8 cellular contexts compared by ENCODE assay signal in the genomic region with DNA sequence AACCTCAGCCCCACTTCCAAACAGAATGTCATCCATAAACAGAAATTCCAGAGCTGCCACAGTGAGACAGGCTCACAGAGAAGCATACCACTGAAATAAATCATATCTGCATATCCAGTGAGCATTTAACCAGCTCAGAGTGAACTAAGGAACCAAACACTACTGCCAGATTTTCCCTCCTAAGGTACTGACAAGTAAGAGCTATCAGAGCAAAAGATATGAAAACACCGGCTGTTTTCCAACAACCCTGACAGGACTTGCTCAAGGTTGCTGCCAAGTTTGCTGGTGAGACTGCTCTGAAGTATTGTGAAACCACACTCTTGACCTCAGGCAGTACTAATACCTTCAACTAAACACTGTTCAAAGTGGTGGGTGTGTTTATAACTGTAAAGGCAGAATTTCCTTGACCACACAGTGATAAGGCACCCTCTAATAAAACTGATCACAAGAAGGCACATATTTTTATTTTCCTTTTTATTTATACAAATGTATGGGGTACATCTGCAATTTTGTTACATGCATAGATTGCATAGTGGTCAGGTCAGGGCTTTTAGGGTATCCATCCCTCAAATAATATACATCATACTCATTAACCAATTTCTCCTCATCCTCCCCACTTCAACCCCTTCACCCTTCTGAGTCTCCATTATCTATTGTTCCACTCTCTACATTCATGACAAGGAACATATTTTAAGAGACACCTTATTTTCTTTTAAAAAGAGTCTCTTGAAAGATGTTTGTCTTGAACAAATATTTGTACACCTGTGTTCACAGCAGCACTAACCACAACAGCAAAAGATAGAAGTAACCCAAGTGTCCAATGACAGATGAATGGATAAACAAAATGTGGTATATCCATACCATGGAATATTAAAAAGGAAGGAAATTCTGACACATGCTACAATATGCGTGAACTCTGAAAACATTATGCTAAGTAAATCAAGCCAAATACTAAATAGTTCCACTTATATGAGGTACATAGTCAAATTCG. TPM values are rescaled to one million over a fixed set of nuclear protein-coding genes. Genes with fewer than 3 reads are reported as not detected.
DNase-seq lines count a peak whose midpoint lies in the region; ATAC-seq, FAIRE-seq and TF ChIP-seq lines count a peak whose summit lies in the region.

No MANE protein-coding gene starts in this region.

- H2AFZ ChIP-seq in K562 (ENCODE audit: low read depth, low read length), result no peak overlapping the region
- H2AFZ ChIP-seq in HepG2 (ENCODE audit: low read length), result no peak overlapping the region

- H3K4me1 ChIP-seq in K562 (replicated peaks in 1 of 2; ENCODE audit: control insufficient read depth in 2 of 2, insufficient read depth in 2 of 2, low read length in 2 of 2), result peaks cover 14 to 62% of the 10 kb centered on the region in 2 experiments
- peaks cover 66% of the 10 kb centered on the region for H3K4me1 ChIP-seq in HepG2 (ENCODE audit: insufficient read depth, low read length)

- WGBS in K562 (ENCODE audit: insufficient coverage, low coverage, missing lambda C conversion rate), result 52% methylated on average over 3 of the region's 3 CpGs
- 56% methylated on average over 3 of the region's 3 CpGs for WGBS in HepG2 (ENCODE audit: low lambda C conversion rate)

- no peaks in the 10 kb centered on the region for H3K36me3 ChIP-seq in MG63
- peaks cover 7% of the 10 kb centered on the region for H3K36me3 ChIP-seq in K562 (ENCODE audit: control insufficient read depth, insufficient read depth, low read length)
- H3K36me3 ChIP-seq in HepG2 (replicated peaks in 1 of 2; ENCODE audit: control insufficient read depth in 1 of 2, insufficient read depth in 2 of 2, low read length in 2 of 2), result no peaks in the 10 kb centered on the region

- TF ChIP-seq CTCF in K562 (IDR thresholded peaks at IDR 0.05 in 2 of 3, conservative IDR thresholded peaks at IDR 0.05 in 1 of 3; ENCODE audit: insufficient read depth in 2 of 3, low read depth in 1 of 3, low read length in 3 of 3), result no peak
- no peak for TF ChIP-seq CTCF in HepG2 (CRISPR knock-in tag; IDR thresholded peaks at IDR 0.05)

- intact Hi-C loops in K562 (cut with micrococcal nuclease) (no loop called here), HepG2 (cut with micrococcal nuclease; ENCODE audit: unreplicated experiment) (loop anchor here (1.0 kb wide), 1 partner anchor 33 kb away; no protein-coding TSS in a partner anchor)

- POLR2A ChIA-PET in K562 (lab: Yijun Ruan, JAX) (interaction anchor here (0.7 to 5.4 kb wide), 10 partner anchors 8 to 55 kb away, joined by 3 to 32 read pairs (median 5); no protein-coding TSS in a partner anchor), HepG2 (lab: Yijun Ruan, JAX) (interaction anchor here (0.9 to 2.3 kb wide), 8 partner anchors 12 to 35 kb away, joined by 3 to 27 read pairs (median 5); partner anchors contain the start of gene SGMS1)

- FAIRE-seq in H54 (lab: Jason Lieb, UNC) (peak; percentile 98), K562 (lab: Jason Lieb, UNC) (peak; percentile 63), HepG2 (lab: Jason Lieb, UNC) (peak; percentile 81)

- ATAC-seq in K562, result peak; percentile 68
- ATAC-seq in HepG2, result peak; percentile 91

- peak; percentile 68 for DNase-seq in NCI-H510A treated with DMSO at 0.1 percent for 48 hours (lab: John Stamatoyannopoulos, UW)
- DNase-seq in NCI-H510A (lab: John Stamatoyannopoulos, UW), result no peak
- DNase-seq in H54 (ENCODE audit: insufficient read length, low spot score), result no peak
- DNase-seq in MG63, result peak; percentile 89
- DNase-seq in K562 (ENCODE audit: extremely low read depth in 1 of 4, low spot score in 3 of 4), result peak in 1 of 4 experiments; percentile 69
- peak; percentile 75 for DNase-seq in HepG2 (ENCODE audit: low spot score)
- peak; percentile 78 for DNase-seq in ureter (ENCODE audit: low spot score)
- DNase-seq in NCI-H187 (lab: John Stamatoyannopoulos, UW), result no peak

- BruUV-seq in K562 (replicated peaks; lab: Mats Ljungman, UMichigan) (no TSS peak), HepG2 (replicated peaks; lab: Mats Ljungman, UMichigan) (no TSS peak)

- H3K9me3 ChIP-seq in MG63 (no peaks in the 10 kb centered on the region), K562 (replicated peaks; ENCODE audit: control insufficient read depth, insufficient read depth, low read depth, low read length) (no peaks in the 10 kb centered on the region), HepG2 (ENCODE audit: low read length) (no peaks in the 10 kb centered on the region)

- H3K9ac ChIP-seq in K562 (ENCODE audit: insufficient read depth in 1 of 2, low read depth in 2 of 2, low read length in 2 of 2), result no peak overlapping the region
- no peak overlapping the region for H3K9ac ChIP-seq in HepG2 (ENCODE audit: insufficient read depth, low read depth, low read length)

- TF ChIP-seq POLR2A in H54 (IDR thresholded peaks at IDR 0.05; ENCODE audit: low read depth, low read length) (no peak), K562 (conservative IDR thresholded peaks at IDR 0.05) (no peak), HepG2 (IDR thresholded peaks at IDR 0.05; ENCODE audit: insufficient read depth in 1 of 2, low read depth in 2 of 2, low read length in 2 of 2) (no peak)

- TF ChIP-seq RAD21 in K562 (CRISPR knock-in tag; conservative IDR thresholded peaks at IDR 0.05 in 1 of 2, IDR thresholded peaks at IDR 0.05 in 1 of 2) (no peak), HepG2 (CRISPR knock-in tag; IDR thresholded peaks at IDR 0.05) (no peak)

- H3K4me2 ChIP-seq in K562 (ENCODE audit: insufficient read depth, low read length) (no peak overlapping the region), HepG2 (ENCODE audit: low read depth, low read length) (peak overlapping the region; percentile 59)

- H3K27ac ChIP-seq in K562 (ENCODE audit: extremely low read depth, low read depth, low read length) (peak overlapping the region; percentile 36; the same call in 1 of the 3 replicates), HepG2 (ENCODE audit: extremely low read length, insufficient read depth, low read length) (peak overlapping the region; percentile 62)

- H3K27me3 ChIP-seq in MG63, result no peaks in the 10 kb centered on the region
- H3K27me3 ChIP-seq in K562 (ENCODE audit: control insufficient read depth in 2 of 2, insufficient read depth in 2 of 2, low read length in 2 of 2), result no peaks in the 10 kb centered on the region
- no peaks in the 10 kb centered on the region for H3K27me3 ChIP-seq in HepG2 (ENCODE audit: control insufficient read depth in 1 of 2, insufficient read depth in 2 of 2, low read length in 2 of 2)

- no peaks in the 10 kb centered on the region for H3K9me1 ChIP-seq in K562 (ENCODE audit: control insufficient read depth, insufficient read depth, low read length)

- H3K79me2 ChIP-seq in K562 (ENCODE audit: control insufficient read depth, insufficient read depth, low read length) (peaks cover 98% of the 10 kb centered on the region), HepG2 (ENCODE audit: insufficient read depth, low read length) (peaks cover 29% of the 10 kb centered on the region)

- H4K20me1 ChIP-seq in K562 (replicated peaks; ENCODE audit: control insufficient read depth, insufficient read depth, low read length) (peaks cover 25% of the 10 kb centered on the region; the same call in 1 of the 2 replicates), HepG2 (ENCODE audit: insufficient read depth, low read length) (peaks cover 10% of the 10 kb centered on the region)

- in situ Hi-C loops in K562 (cut with MboI) (no loop called here), HepG2 (cut with HindIII; ENCODE audit: extremely low pct_ligation_motif_present, low pct_unique_long_range_greater_than_20kb) (no loop called here)

- CTCF ChIA-PET in K562 (lab: Yijun Ruan, JAX; ENCODE audit: low intra/inter-chr PET ratio) (no interaction called here), HepG2 (lab: Yijun Ruan, JAX; ENCODE audit: low intra/inter-chr PET ratio, low total read pairs) (no interaction called here)

- no peak; the same call in 1 of the 2 replicates for TF ChIP-seq EP300 in K562 (IDR thresholded peaks at IDR 0.05; ENCODE audit: low read length)
- peak in 1 of 2 experiments; percentile 81; a peak in 2 of 4 replicates for TF ChIP-seq EP300 in HepG2 (IDR thresholded peaks at IDR 0.05; ENCODE audit: low read depth in 2 of 2, low read length in 2 of 2)
- peak; percentile 50; the same call in 1 of the 2 replicates for TF ChIP-seq EP300 in HepG2 (CRISPR knock-in tag; IDR thresholded peaks at IDR 0.05; ENCODE audit: borderline replicate concordance)

- H3K4me3 ChIP-seq in MG63, result no peak overlapping the region
- H3K4me3 ChIP-seq in K562, result no peak overlapping the region
- H3K4me3 ChIP-seq in HepG2 (replicated peaks in 1 of 3; ENCODE audit: insufficient read depth in 1 of 3, low read depth in 2 of 3, low read length in 3 of 3), result no peak overlapping the region

RNA-seq across cellular contexts. Expression of gene SGMS1, which starts 18.2 kb away (rescaled TPM):
- 9.2 and 19.7 TPM in 2 replicates for total RNA-seq in MG63 (2014; rRNA removed; shearing (Covaris generic); ENCODE audit: low replicate concordance)
- 267 and 295 TPM in 2 replicates for total RNA-seq in K562 (2011; cell fraction: chromatin; rRNA removed; ENCODE audit: low replicate concordance)
- total RNA-seq in K562 (2011; cell fraction: nucleolus; rRNA removed), result 202 and 204 TPM in 2 replicates
- total RNA-seq in K562 (2011; cell fraction: nucleoplasm; rRNA removed), result 277 and 388 TPM in 2 replicates
- total RNA-seq in K562 (2014; rRNA removed) (187 and 232 TPM in 2 replicates), K562 (2014; rRNA removed; fragmentation: Illumina TruSeq; extraction: Trizol) (82.2 and 82.5 TPM in 2 replicates), K562 (2015; rRNA removed; fragmentation: Illumina TruSeq; extraction: Trizol) (82.3 and 83.8 TPM in 2 replicates), K562 (2021) (91.8 and 94.0 TPM in 2 replicates), HepG2 (2016; rRNA removed; fragmentation: Illumina TruSeq; extraction: Trizol) (13.1 and 15.1 TPM in 2 replicates), ureter (78.8 TPM)
- polyA plus RNA-seq in K562 (2011; rRNA removed) (69.8 and 89.6 TPM in 2 replicates), K562 (2014; fragmentation: Illumina TruSeq; extraction: Trizol) (61.5 and 69.7 TPM in 2 replicates), K562 (2014; fragmentation: Nextera tagmentation; extraction: Ambion mirVana) (10 to 100 TPM; 22.6 to 25.3 TPM), K562 (2014; rRNA removed) (63.2 and 82.2 TPM in 2 replicates), HepG2 (2011; rRNA removed) (6.2 and 6.5 TPM in 2 replicates)
- polyA plus RNA-seq in K562 (2011; cell fraction: cytosol; rRNA removed), result 58.5 and 88.3 TPM in 2 replicates
- 74.4 and 107 TPM in 2 replicates for polyA plus RNA-seq in K562 (2011; cell fraction: nucleus; rRNA removed)
- polyA plus RNA-seq in K562 (2012), result 27.2 and 40.1 TPM in 2 replicates
- 116 and 125 TPM in 2 replicates for polyA minus RNA-seq in K562 (2011; rRNA and poly(A)+ RNA removed)
- 75.6 and 79.4 TPM in 2 replicates for polyA minus RNA-seq in K562 (2011; cell fraction: cytosol; rRNA and poly(A)+ RNA removed)
- 297 and 317 TPM in 2 replicates for polyA minus RNA-seq in K562 (2011; cell fraction: nucleus; rRNA and poly(A)+ RNA removed)
- 38.8 and 42.6 TPM in 2 replicates for total RNA-seq in HepG2 (2016; cell fraction: cytosol; rRNA removed; fragmentation: Illumina TruSeq; extraction: Trizol; ENCODE audit: low read depth)
- 12.0 and 16.0 TPM in 2 replicates for total RNA-seq in HepG2 (2016; cell fraction: insoluble cytoplasmic fraction; rRNA removed; fragmentation: Illumina TruSeq; extraction: Trizol)
- 15.3 and 19.7 TPM in 2 replicates for total RNA-seq in HepG2 (2016; cell fraction: membrane; rRNA removed; fragmentation: Illumina TruSeq; extraction: Trizol)
- total RNA-seq in HepG2 (2016; cell fraction: nucleus; rRNA removed; fragmentation: Illumina TruSeq; extraction: Trizol), result 29.3 and 32.5 TPM in 2 replicates
- polyA plus RNA-seq in HepG2 (2011; cell fraction: cytosol; rRNA removed), result 4.5 and 5.3 TPM in 2 replicates
- 7.2 and 8.6 TPM in 2 replicates for polyA plus RNA-seq in HepG2 (2011; cell fraction: nucleus; rRNA removed)
- 9.9 and 11.1 TPM in 2 replicates for polyA plus RNA-seq in HepG2 (2012)
- 1.4 and 1.7 TPM in 2 replicates for polyA plus RNA-seq in HepG2 (2016; cell fraction: cytosol; fragmentation: Illumina TruSeq; extraction: Trizol; ENCODE audit: low read depth)
- 9.2 and 10.6 TPM in 2 replicates for polyA plus RNA-seq in HepG2 (2016; cell fraction: insoluble cytoplasmic fraction; fragmentation: Illumina TruSeq; extraction: Trizol; ENCODE audit: low read depth)
- 4.5 and 5.4 TPM in 2 replicates for polyA plus RNA-seq in HepG2 (2016; cell fraction: membrane; fragmentation: Illumina TruSeq; extraction: Trizol; ENCODE audit: low read depth)
- 10.6 and 13.6 TPM in 2 replicates for polyA plus RNA-seq in HepG2 (2016; cell fraction: nucleus; fragmentation: Illumina TruSeq; extraction: Trizol; ENCODE audit: insufficient read depth, low read depth)
- polyA minus RNA-seq in HepG2 (2011; rRNA and poly(A)+ RNA removed; ENCODE audit: low replicate concordance), result 8.4 and 35.9 TPM in 2 replicates
- 7.3 and 10.5 TPM in 2 replicates for polyA minus RNA-seq in HepG2 (2011; cell fraction: cytosol; rRNA and poly(A)+ RNA removed)
- polyA minus RNA-seq in HepG2 (2011; cell fraction: nucleus; rRNA and poly(A)+ RNA removed), result 55.9 and 58.2 TPM in 2 replicates

Comparison
In these comparisons a context has a peak if more than half of its experiments do, and no peak if none do; other contexts are left out.
1. DNase-seq: peak in NCI-H510A treated with DMSO at 0.1 percent for 48 hours (single experiment), MG63 (single experiment), HepG2 (single experiment) and ureter (single experiment); none in NCI-H510A (single experiment), H54 (single experiment) and NCI-H187 (0 of 2).